In the genomic region with DNA sequence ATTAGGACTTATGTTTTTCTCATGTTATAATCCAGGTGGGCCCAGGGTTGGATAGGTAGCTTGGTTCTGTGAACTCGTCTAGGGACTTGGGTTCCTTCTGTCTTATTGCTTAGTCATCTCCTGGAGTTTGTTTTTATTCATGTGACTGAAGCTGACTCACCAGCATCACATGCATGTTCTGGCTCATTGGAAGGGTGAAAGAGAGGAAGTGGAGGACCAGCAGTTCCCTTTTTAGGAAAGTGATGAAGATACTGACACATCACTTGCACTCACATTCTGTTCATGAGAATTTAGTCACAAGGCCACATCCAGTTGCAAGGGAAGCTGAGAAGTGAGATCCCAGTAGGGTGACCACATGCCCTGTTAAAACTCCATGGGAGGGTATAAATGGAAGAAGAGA, we compare ENCODE assay signal across 7 cellular contexts.
DNase-seq lines count a peak whose midpoint lies in the region; ATAC-seq, FAIRE-seq and TF ChIP-seq lines count a peak whose summit lies in the region.
"Not testable (repeated sequence)": the region's sequence is repeated elsewhere in the genome, so short reads cannot be mapped to it uniquely, and the experiment has no call there.

No MANE protein-coding gene starts in this region.

- not testable (repeated sequence) for H3K27me3 ChIP-seq in brain microvascular endothelial cell (replicated peaks); keratinocyte (ENCODE audit: control insufficient read depth, extremely low read depth, insufficient read depth, low read length); pancreas

- TF ChIP-seq CTCF in activated B cell treated with CpG ODN at 0.5 μM for 24 hours (IDR thresholded peaks at IDR 0.05); brain microvascular endothelial cell (IDR thresholded peaks at IDR 0.05; ENCODE audit: low read depth, low read length, missing control alignments); keratinocyte (optimal IDR thresholded peaks at IDR 0.05 in 1 of 3, IDR thresholded peaks at IDR 0.05 in 1 of 3, conservative IDR thresholded peaks at IDR 0.05 in 1 of 3; ENCODE audit: extremely low read depth in 1 of 3, insufficient read depth in 2 of 3, low read length in 3 of 3); pancreas (IDR thresholded peaks at IDR 0.05): not testable (repeated sequence)

- WGBS in pancreas, 2 donors, result 28 to 43% methylated on average over 1 of the region's 1 CpG

- H3K9me3 Mint-ChIP-seq in activated B cell treated with CpG ODN at 0.5 μM for 24 hours, result not testable (repeated sequence)

- ATAC-seq in GM18868 (IDR thresholded peaks at IDR 0.05; ENCODE audit: unreplicated experiment), result peak; percentile 79
- ATAC-seq in HG02610 (IDR thresholded peaks at IDR 0.05; ENCODE audit: unreplicated experiment), result peak; percentile 72
- peak; percentile 61 for ATAC-seq in HG03460 (IDR thresholded peaks at IDR 0.05; ENCODE audit: unreplicated experiment)
- ATAC-seq in activated B cell treated with CpG ODN at 0.5 μM for 24 hours (ENCODE audit: low read depth), result peak; percentile 88
- peak in 3 of 4 donors; percentile 55 to 80 (median 70) for ATAC-seq in pancreas

- H2AFZ ChIP-seq in keratinocyte (ENCODE audit: control insufficient read depth, low read length), result not testable (repeated sequence)

- not testable (repeated sequence) for H3K4me2 ChIP-seq in keratinocyte (ENCODE audit: control insufficient read depth, extremely low read depth, insufficient read depth, low read depth, low read length)

- H3K36me3 Mint-ChIP-seq in activated B cell treated with CpG ODN at 0.5 μM for 24 hours (ENCODE audit: low read depth), result not testable (repeated sequence)

- H3K4me1 Mint-ChIP-seq in activated B cell treated with CpG ODN at 0.5 μM for 24 hours, result not testable (repeated sequence)

- not testable (repeated sequence) for H3K9me3 ChIP-seq in keratinocyte (ENCODE audit: control insufficient read depth, low read depth, low read length); pancreas

- H3K4me3 ChIP-seq in brain microvascular endothelial cell (ENCODE audit: low read depth, low read length); keratinocyte (ENCODE audit: control insufficient read depth in 2 of 3, extremely low read depth in 1 of 3, insufficient read depth in 2 of 3, low read depth in 1 of 3, low read length in 3 of 3); pancreas: not testable (repeated sequence)

- not testable (repeated sequence) for H3K27me3 Mint-ChIP-seq in activated B cell treated with CpG ODN at 0.5 μM for 24 hours

- not testable (repeated sequence) for H3K36me3 ChIP-seq in brain microvascular endothelial cell (replicated peaks); keratinocyte (ENCODE audit: control insufficient read depth in 2 of 2, extremely low read depth in 1 of 2, insufficient read depth in 2 of 2, low read length in 2 of 2); pancreas

- in situ Hi-C loops in brain microvascular endothelial cell (cut with HindIII; ENCODE audit: low pct_ligation_motif_present, low sequenced_read_pairs), result not testable (repeated sequence)

- POLR2A ChIA-PET in activated B cell treated with CpG ODN at 0.5 μM for 24 hours (lab: Charles Lee), result not testable (repeated sequence)

- CTCF ChIA-PET in activated B cell treated with CpG ODN at 0.5 μM for 24 hours (lab: Charles Lee), result not testable (repeated sequence)

- not testable (repeated sequence) for H3K27ac ChIP-seq in brain microvascular endothelial cell, pancreas
- H3K27ac ChIP-seq in keratinocyte (ENCODE audit: control insufficient read depth, insufficient read depth, low read length), result peak overlapping the region; percentile 52

- intact Hi-C loops in activated B cell treated with CpG ODN at 0.5 μM for 24 hours (cut with micrococcal nuclease); pancreas (cut with DNase I): not testable (repeated sequence)

- not testable (repeated sequence) for H3K9ac ChIP-seq in keratinocyte (ENCODE audit: control insufficient read depth, extremely low read depth, insufficient read depth, low read length)

- H3K4me1 ChIP-seq in keratinocyte (ENCODE audit: control insufficient read depth, extremely low read depth, insufficient read depth, low read length); pancreas: not testable (repeated sequence)

- dilution Hi-C loops in keratinocyte (cut with MboI; ENCODE audit: extremely low pct_ligation_motif_present, low sequenced_read_pairs), result not testable (repeated sequence)

- H4K20me1 ChIP-seq in keratinocyte (ENCODE audit: control insufficient read depth, extremely low read depth, insufficient read depth, low read length), result not testable (repeated sequence)

- H3K79me2 ChIP-seq in keratinocyte (ENCODE audit: control insufficient read depth, insufficient read depth, low read length), result not testable (repeated sequence)

- not testable (repeated sequence) for DNase-seq in activated B cell treated with CpG ODN at 0.5 μM for 24 hours; keratinocyte (ENCODE audit: low read depth, low spot score); pancreas
- DNase-seq in brain microvascular endothelial cell, result peak; percentile 15

- H3K4me3 Mint-ChIP-seq in activated B cell treated with CpG ODN at 0.5 μM for 24 hours, result not testable (repeated sequence)

- H3K27ac Mint-ChIP-seq in activated B cell treated with CpG ODN at 0.5 μM for 24 hours, result not testable (repeated sequence)

- H3K9me1 ChIP-seq in keratinocyte (ENCODE audit: control insufficient read depth, extremely low read depth, insufficient read depth, low read length), result not testable (repeated sequence)

- FAIRE-seq in keratinocyte (lab: Jason Lieb, UNC), result peak; percentile 99
- not testable (repeated sequence) for FAIRE-seq in pancreas (lab: Jason Lieb, UNC)
